Comparison of ENCODE assay signal across 20 cellular contexts in the genomic region with DNA sequence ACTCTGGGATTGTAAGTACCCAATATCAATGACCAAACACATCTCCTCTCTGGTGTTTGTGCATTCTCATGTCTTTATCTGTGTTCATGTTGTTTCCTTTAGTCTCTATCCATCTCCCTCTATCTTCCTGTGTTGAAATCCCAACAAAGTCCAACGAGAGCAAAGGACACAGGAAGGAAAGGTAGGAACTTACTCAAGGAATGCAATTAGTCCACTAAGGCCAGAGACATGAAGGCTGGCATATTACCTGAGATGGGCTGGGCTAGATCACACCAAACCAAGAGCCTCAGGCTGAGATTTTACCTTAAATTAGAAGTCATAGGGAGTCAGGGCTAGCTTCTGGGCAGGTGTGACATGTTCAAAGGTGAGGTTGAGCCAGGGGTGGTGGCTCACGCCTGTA. TPM values are rescaled to one million over a fixed set of nuclear protein-coding genes. Genes with fewer than 3 reads are reported as not detected.
A peak's percentile ranks its signal among the peaks of the same experiment; 100 is the strongest.
DNase-seq lines count a peak whose midpoint lies in the region; ATAC-seq and TF ChIP-seq lines count a peak whose summit lies in the region.
"Had no signal": no experiment of that assay in that cellular context is flagged by ENCODE, and none has a peak within 500 bp of the region (broad histone marks: within the 10 kb centered on the region; RNA-seq: fewer than 3 reads in every experiment).

No MANE protein-coding gene starts in this region.

- no peaks in the 10 kb centered on the region for H3K9me2 ChIP-seq in hepatocyte (replicated peaks; ENCODE audit: insufficient read depth)

- ATAC-seq in GM19452 (IDR thresholded peaks at IDR 0.05; ENCODE audit: unreplicated experiment) (no peak), HG03457 (IDR thresholded peaks at IDR 0.05; ENCODE audit: unreplicated experiment) (no peak)
- ATAC-seq: GM12878 had no signal

- no peaks in the 10 kb centered on the region for H3K79me2 ChIP-seq in hepatocyte

- no peaks in the 10 kb centered on the region for H3K36me3 ChIP-seq in Peyer's patch
- H3K36me3 ChIP-seq in hepatocyte (replicated peaks; ENCODE audit: insufficient read depth, low read depth), result no peaks in the 10 kb centered on the region
- H3K36me3 ChIP-seq in mucosa of rectum (ENCODE audit: control insufficient read depth in 2 of 2, insufficient read depth in 2 of 2, low read length in 2 of 2), result no peaks in the 10 kb centered on the region
- H3K36me3 ChIP-seq: BLaER1, HAP-1 had no signal

- peak overlapping the region in 3 of 4 donors; percentile 49 to 92 (median 82) for H3K27ac ChIP-seq in Peyer's patch
- peak overlapping the region; percentile 81 for H3K27ac ChIP-seq in hepatocyte
- H3K27ac ChIP-seq in mucosa of rectum (ENCODE audit: low read depth in 2 of 2, low read length in 2 of 2), result peak overlapping the region; percentile 59 to 91
- H3K27ac ChIP-seq: BLaER1, GM23248 had no signal

- TF ChIP-seq CTCF in Peyer's patch (IDR thresholded peaks at IDR 0.05) (no peak), hepatocyte (IDR thresholded peaks at IDR 0.05; ENCODE audit: poor library complexity) (no peak), type B pancreatic cell (conservative IDR thresholded peaks at IDR 0.05) (no peak)

- H3K4me1 ChIP-seq in Peyer's patch (peaks cover 0 to 42% (median 5%) of the 10 kb centered on the region in 4 donors), hepatocyte (ENCODE audit: insufficient read depth) (peaks cover 19% of the 10 kb centered on the region), mucosa of rectum (ENCODE audit: control insufficient read depth in 2 of 2, insufficient read depth in 2 of 2, low read length in 2 of 2) (peaks cover 19 to 39% of the 10 kb centered on the region in 2 donors)

- H3K27me3 Mint-ChIP-seq in type B pancreatic cell, result no peaks in the 10 kb centered on the region
- H3K27me3 Mint-ChIP-seq: CD4-positive, alpha-beta memory T cell had no signal

- peak overlapping the region; percentile 54 for H3K27ac Mint-ChIP-seq in type B pancreatic cell
- H3K27ac Mint-ChIP-seq: CD4-positive, alpha-beta memory T cell; IgD-negative memory B cell had no signal

- H2AFZ ChIP-seq in hepatocyte, result no peak overlapping the region
- H2AFZ ChIP-seq: GM23248 had no signal

- no peaks in the 10 kb centered on the region for H4K20me1 ChIP-seq in hepatocyte (ENCODE audit: insufficient read depth, poor library complexity, severe bottlenecking)
- H4K20me1 ChIP-seq: BLaER1 had no signal

- WGBS in hepatocyte (ENCODE audit: low lambda C conversion rate, missing lambda C conversion rate), result 76% methylated on average over 2 of the region's 2 CpGs

- H3K4me2 ChIP-seq in hepatocyte, result no peak overlapping the region
- H3K4me2 ChIP-seq: BLaER1 had no signal

- DNase-seq in Peyer's patch, result no peak
- DNase-seq in hepatocyte (ENCODE audit: low spot score), result no peak
- no peak for DNase-seq in type B pancreatic cell (ENCODE audit: extremely low spot score, unreplicated experiment)
- no peak for DNase-seq in NCI-H146 (lab: John Stamatoyannopoulos, UW)
- DNase-seq in retina, result no peak
- DNase-seq: 8988T; CD4-positive, alpha-beta memory T cell; DMS 273 treated with DMSO at 0.1 percent for 48 hours; DMS53; DND-41; EL; GM23248 had no signal

- peaks cover 5% of the 10 kb centered on the region for H3K36me3 Mint-ChIP-seq in type B pancreatic cell
- H3K36me3 Mint-ChIP-seq: CD4-positive, alpha-beta memory T cell had no signal

- no peak overlapping the region for H3K4me3 Mint-ChIP-seq in type B pancreatic cell
- H3K4me3 Mint-ChIP-seq: CD14-positive monocyte; CD4-positive, alpha-beta memory T cell; IgD-negative memory B cell had no signal

- H3K4me3 ChIP-seq in Peyer's patch (no peak overlapping the region), hepatocyte (no peak overlapping the region), mucosa of rectum (ENCODE audit: low read length in 2 of 2) (no peak overlapping the region)
- H3K4me3 ChIP-seq: BLaER1, GM12878, GM23248, HAP-1 had no signal

- no peaks in the 10 kb centered on the region for H3K27me3 ChIP-seq in Peyer's patch
- no peaks in the 10 kb centered on the region for H3K27me3 ChIP-seq in hepatocyte
- no peaks in the 10 kb centered on the region for H3K27me3 ChIP-seq in mucosa of rectum (ENCODE audit: control insufficient read depth in 2 of 2, insufficient read depth in 2 of 2, low read length in 2 of 2)
- H3K27me3 ChIP-seq: BLaER1 had no signal

- H3K9me3 ChIP-seq in Peyer's patch, result no peaks in the 10 kb centered on the region
- no peaks in the 10 kb centered on the region for H3K9me3 ChIP-seq in hepatocyte (ENCODE audit: low read depth)
- H3K9me3 ChIP-seq in mucosa of rectum (ENCODE audit: control insufficient read depth in 2 of 2, low read length in 2 of 2), result no peaks in the 10 kb centered on the region
- H3K9me3 ChIP-seq: BLaER1, HAP-1 had no signal

- no peak overlapping the region for H3K9ac ChIP-seq in mucosa of rectum (ENCODE audit: low read depth in 1 of 2, low read length in 2 of 2)
- H3K9ac ChIP-seq: BLaER1, GM23248 had no signal

- H3K4me1 Mint-ChIP-seq in type B pancreatic cell (ENCODE audit: unreplicated experiment), result peaks cover 18% of the 10 kb centered on the region
- H3K4me1 Mint-ChIP-seq: CD4-positive, alpha-beta memory T cell; IgD-negative memory B cell had no signal

- TF ChIP-seq POLR2A in Peyer's patch (IDR thresholded peaks at IDR 0.05), result peak in 1 of 2 donors; percentile 54

- H3K9me3 Mint-ChIP-seq in type B pancreatic cell, result peaks cover 5% of the 10 kb centered on the region
- H3K9me3 Mint-ChIP-seq: CD4-positive, alpha-beta memory T cell; IgD-negative memory B cell had no signal

RNA-seq across cellular contexts. Expression of a gene that starts 14.3 kb away (rescaled TPM):
- total RNA-seq in Peyer's patch (1,000 to 10,000 TPM in 3 of 4 donors, 100 to 1,000 TPM in 1; 242 to 1,284 (median 1,203) TPM), hepatocyte (461 and 534 TPM in 2 replicates), type B pancreatic cell (ENCODE audit: low replicate concordance) (120 and 497 TPM in 2 replicates)
- polyA plus RNA-seq in hepatocyte, result 690 and 766 TPM in 2 replicates
